9 cellular contexts compared by ENCODE assay signal in genomic region chr5:179734536-179735164, GRCh38. TPM values are rescaled to one million over a fixed set of nuclear protein-coding genes. Genes with fewer than 3 reads are reported as not detected.
DNase-seq lines count a peak whose midpoint lies in the region; ATAC-seq and TF ChIP-seq lines count a peak whose summit lies in the region.
"Had no signal": no experiment of that assay in that cellular context is flagged by ENCODE, and none has a peak within 500 bp of the region (broad histone marks: within the 10 kb centered on the region; RNA-seq: fewer than 3 reads in every experiment).

No MANE protein-coding gene starts in this region.

- no peak overlapping the region for H2AFZ ChIP-seq in OCI-LY1 (ENCODE audit: low read length)
- H2AFZ ChIP-seq in osteoblast (ENCODE audit: low read length) = no peak overlapping the region

- CTCF ChIA-PET in CD8-positive, alpha-beta T cell (lab: Charles Lee) = no interaction called here

- H3K4me1 Mint-ChIP-seq in CD8-positive, alpha-beta T cell (ENCODE audit: low read depth) = peaks cover 59% of the 10 kb centered on the region

- no peaks in the 10 kb centered on the region for H4K20me1 ChIP-seq in OCI-LY1 (ENCODE audit: insufficient read depth, low read length)
- peaks cover 53% of the 10 kb centered on the region for H4K20me1 ChIP-seq in osteoblast (ENCODE audit: insufficient read depth, low read length)

- H3K4me3 Mint-ChIP-seq in CD8-positive, alpha-beta T cell = peak overlapping the region; percentile 95

- H3K79me2 ChIP-seq in OCI-LY1 (ENCODE audit: insufficient read depth, low read length) = peaks cover 64% of the 10 kb centered on the region
- peaks cover 64% of the 10 kb centered on the region for H3K79me2 ChIP-seq in osteoblast (ENCODE audit: insufficient read depth, low read length)

- peak overlapping the region; percentile 97 for H3K27ac Mint-ChIP-seq in CD8-positive, alpha-beta T cell

- no peak for TF ChIP-seq CTCF in CD8-positive, alpha-beta T cell (IDR thresholded peaks at IDR 0.05)
- no peak for TF ChIP-seq CTCF in OCI-LY1 (IDR thresholded peaks at IDR 0.05; ENCODE audit: low read length)
- TF ChIP-seq CTCF in osteoblast (IDR thresholded peaks at IDR 0.05; ENCODE audit: extremely low read depth, low read depth, low read length) = no peak

- peaks cover 41% of the 10 kb centered on the region for H3K36me3 Mint-ChIP-seq in CD8-positive, alpha-beta T cell

- H3K4me3 ChIP-seq in CD8-positive, alpha-beta T cell (ENCODE audit: low read depth, low read length) = peak overlapping the region; percentile 52
- peak overlapping the region; percentile 77 for H3K4me3 ChIP-seq in OCI-LY1 (ENCODE audit: low read depth, low read length, poor library complexity, severe bottlenecking)
- H3K4me3 ChIP-seq in endocrine pancreas (ENCODE audit: control insufficient read depth, insufficient read depth, low read length) = peak overlapping the region; percentile 93
- peak overlapping the region; percentile 86 for H3K4me3 ChIP-seq in osteoblast (ENCODE audit: insufficient read depth, low read length)

- peaks cover 9% of the 10 kb centered on the region for H3K36me3 ChIP-seq in CD8-positive, alpha-beta T cell (ENCODE audit: insufficient read depth, low read length)
- peaks cover 39% of the 10 kb centered on the region for H3K36me3 ChIP-seq in OCI-LY1 (ENCODE audit: insufficient read depth, low read length)
- no peaks in the 10 kb centered on the region for H3K36me3 ChIP-seq in endocrine pancreas (ENCODE audit: control insufficient read depth, insufficient read depth, low read length)
- H3K36me3 ChIP-seq in osteoblast (ENCODE audit: insufficient read depth, low read length) = peaks cover 21% of the 10 kb centered on the region

- DNase-seq in CD8-positive, alpha-beta T cell = no peak
- DNase-seq in osteoblast (ENCODE audit: insufficient read length, low spot score, missing footprints) (no peak), NCI-H146 treated with DMSO at 0.1 percent for 48 hours (lab: John Stamatoyannopoulos, UW; ENCODE audit: unreplicated experiment) (no peak), SW480 (ENCODE audit: low spot score) (no peak), D341Med (ENCODE audit: low spot score) (no peak)
- DNase-seq in stimulated activated CD4-positive, alpha-beta T cell treated with anti-CD3 and anti-CD28 coated beads, Interleukin-4, amount 100 ng/mL, for 24 hours = no peak
- DNase-seq: T-helper 9 cell had no signal

- POLR2A ChIA-PET in CD8-positive, alpha-beta T cell (lab: Charles Lee) = no interaction called here

- no peaks in the 10 kb centered on the region for H3K27me3 ChIP-seq in CD8-positive, alpha-beta T cell (ENCODE audit: insufficient read depth, low read length)
- no peaks in the 10 kb centered on the region for H3K27me3 ChIP-seq in OCI-LY1 (ENCODE audit: insufficient read depth, low read length)
- no peaks in the 10 kb centered on the region for H3K27me3 ChIP-seq in endocrine pancreas (ENCODE audit: control insufficient read depth, insufficient read depth, low read length)
- no peaks in the 10 kb centered on the region for H3K27me3 ChIP-seq in osteoblast (ENCODE audit: insufficient read depth, low read length)

- intact Hi-C loops in CD8-positive, alpha-beta T cell (cut with DNase I, micrococcal nuclease) = loop anchor here (5.0 to 10.0 kb wide), 2 partner anchors 72 to 170 kb away; partner anchors contain the start of gene TBC1D9B (in 1 of the 2)

- no peak for ATAC-seq in CD8-positive, alpha-beta T cell

- no peaks in the 10 kb centered on the region for H3K9me3 ChIP-seq in CD8-positive, alpha-beta T cell (ENCODE audit: low read length)
- no peaks in the 10 kb centered on the region for H3K9me3 ChIP-seq in OCI-LY1 (ENCODE audit: low read length)
- no peaks in the 10 kb centered on the region for H3K9me3 ChIP-seq in endocrine pancreas (ENCODE audit: control insufficient read depth, low read length)
- no peaks in the 10 kb centered on the region for H3K9me3 ChIP-seq in osteoblast (ENCODE audit: low read depth, low read length)

- H3K9ac ChIP-seq in OCI-LY1 (ENCODE audit: low read length) (peak overlapping the region; percentile 77), endocrine pancreas (ENCODE audit: control insufficient read depth, insufficient read depth, low read length) (peak overlapping the region; percentile 65)

- H3K4me2 ChIP-seq in OCI-LY1 (ENCODE audit: low read length) (peak overlapping the region; percentile 81), osteoblast (ENCODE audit: insufficient read depth, low read length) (peak overlapping the region; percentile 91)

- H3K9me3 Mint-ChIP-seq in CD8-positive, alpha-beta T cell = no peaks in the 10 kb centered on the region

- no peaks in the 10 kb centered on the region for H3K9me2 ChIP-seq in OCI-LY1 (ENCODE audit: low read depth, low read length)

- H3K27me3 Mint-ChIP-seq in CD8-positive, alpha-beta T cell (ENCODE audit: low read depth) = no peaks in the 10 kb centered on the region

- peaks cover 10% of the 10 kb centered on the region for H3F3A ChIP-seq in OCI-LY1 (ENCODE audit: insufficient read depth, low read length)

- no peak overlapping the region for H3K27ac ChIP-seq in CD8-positive, alpha-beta T cell (ENCODE audit: low read depth, low read length)
- no peak overlapping the region for H3K27ac ChIP-seq in OCI-LY1 (ENCODE audit: low read depth, low read length, poor library complexity, severe bottlenecking)
- peak overlapping the region; percentile 79 for H3K27ac ChIP-seq in osteoblast (ENCODE audit: low read depth, low read length)

- peaks cover 43% of the 10 kb centered on the region for H3K4me1 ChIP-seq in CD8-positive, alpha-beta T cell (ENCODE audit: insufficient read depth, low read length)
- H3K4me1 ChIP-seq in OCI-LY1 (ENCODE audit: insufficient read depth, low read length, severe bottlenecking) = peaks cover 28% of the 10 kb centered on the region
- peaks cover 6% of the 10 kb centered on the region for H3K4me1 ChIP-seq in endocrine pancreas (ENCODE audit: control insufficient read depth, insufficient read depth, low read length)
- H3K4me1 ChIP-seq in osteoblast (ENCODE audit: insufficient read depth, low read length) = peaks cover 26% of the 10 kb centered on the region

RNA-seq across cellular contexts. Expression of gene MAML1, which starts 2.0 kb away (rescaled TPM):
- 10 to 100 TPM; 23.4 to 26.9 TPM for total RNA-seq in CD8-positive, alpha-beta T cell
- 12.4 and 14.1 TPM in 2 replicates for total RNA-seq in osteoblast

RNA-seq across cellular contexts. Expression of gene CANX, which starts 35.9 kb away (rescaled TPM):
- total RNA-seq in CD8-positive, alpha-beta T cell = 100 to 1,000 TPM; 131 to 133 TPM
- total RNA-seq in osteoblast = 689 and 698 TPM in 2 replicates

RNA-seq across cellular contexts. Expression of gene CBY3, which starts 53.8 kb away (rescaled TPM):
- total RNA-seq in CD8-positive, alpha-beta T cell = under 1 TPM in 1 of 2 experiments, not detected in 1; 0.44 TPM
- not detected in 2 replicates for total RNA-seq in osteoblast

RNA-seq across cellular contexts. Expression of gene LTC4S, which starts 59.1 kb away (rescaled TPM):
- total RNA-seq in CD8-positive, alpha-beta T cell = 1 to 10 TPM; 3.2 to 4.8 TPM
- total RNA-seq in osteoblast = 1.4 and 1.5 TPM in 2 replicates
